8 cellular contexts compared by ENCODE assay signal in genomic region chr1:35568975-35569395, GRCh38. TPM values are rescaled to one million over a fixed set of nuclear protein-coding genes. Genes with fewer than 3 reads are reported as not detected.
DNase-seq lines count a peak whose midpoint lies in the region; ATAC-seq, FAIRE-seq and TF ChIP-seq lines count a peak whose summit lies in the region.

No MANE protein-coding gene starts in this region.

- no peak overlapping the region for H3K4me3 Mint-ChIP-seq in activated T-cell treated with anti-CD3 and anti-CD28 coated beads, Interleukin-2, amount 50 U/mL, for 24 hours
- no peak overlapping the region for H3K4me3 Mint-ChIP-seq in natural killer cell treated with Interleukin-12 subunit alpha and Interleukin-12 subunit beta and Interleukin-15 and Interleukin-18, amount 100 ng/mL, for 72 hours

- no peak overlapping the region for H3K27ac ChIP-seq in tibial nerve

- peak; percentile 64 to 68 for ATAC-seq in natural killer cell treated with Interleukin-12 subunit alpha and Interleukin-12 subunit beta and Interleukin-15 and Interleukin-18, amount 100 ng/mL, for 72 hours
- no peak for ATAC-seq in HG03565 (IDR thresholded peaks at IDR 0.05; ENCODE audit: unreplicated experiment)

- no peak overlapping the region for H3K27ac Mint-ChIP-seq in activated T-cell treated with anti-CD3 and anti-CD28 coated beads, Interleukin-2, amount 50 U/mL, for 24 hours
- H3K27ac Mint-ChIP-seq in natural killer cell treated with Interleukin-12 subunit alpha and Interleukin-12 subunit beta and Interleukin-15 and Interleukin-18, amount 100 ng/mL, for 72 hours: peak overlapping the region in 1 of 2 donors; percentile 15

- peaks cover 20% of the 10 kb centered on the region for H3K4me1 Mint-ChIP-seq in activated T-cell treated with anti-CD3 and anti-CD28 coated beads, Interleukin-2, amount 50 U/mL, for 24 hours (ENCODE audit: low read depth)
- H3K4me1 Mint-ChIP-seq in natural killer cell treated with Interleukin-12 subunit alpha and Interleukin-12 subunit beta and Interleukin-15 and Interleukin-18, amount 100 ng/mL, for 72 hours (ENCODE audit: low read depth in 2 of 2): peaks cover 19 to 27% of the 10 kb centered on the region in 2 donors

- peaks cover 0 to 37% (median 0%) of the 10 kb centered on the region in 3 donors for H3K36me3 ChIP-seq in tibial nerve

- DNase-seq in D721Med (ENCODE audit: insufficient read length, low spot score): peak; percentile 86
- peak; percentile 75 for DNase-seq in HTR-8/SVneo (ENCODE audit: insufficient read length, low spot score)
- peak; percentile 79 for DNase-seq in OCI-M1 (lab: John Stamatoyannopoulos, UW)
- DNase-seq in activated T-cell treated with anti-CD3 and anti-CD28 coated beads, Interleukin-2, amount 50 U/mL, for 24 hours: peak; percentile 75
- peak; percentile 45 for DNase-seq in fibroblast of gingiva (ENCODE audit: low read depth)
- DNase-seq in natural killer cell treated with Interleukin-12 subunit alpha and Interleukin-12 subunit beta and Interleukin-15 and Interleukin-18, amount 100 ng/mL, for 72 hours (ENCODE audit: low spot score): peak; percentile 75
- DNase-seq in tibial nerve (ENCODE audit: low spot score in 2 of 2): peak in 1 of 2 donors; percentile 75

- no peak for TF ChIP-seq EP300 in tibial nerve (IDR thresholded peaks at IDR 0.05)

- no peaks in the 10 kb centered on the region for H3K27me3 Mint-ChIP-seq in activated T-cell treated with anti-CD3 and anti-CD28 coated beads, Interleukin-2, amount 50 U/mL, for 24 hours
- H3K27me3 Mint-ChIP-seq in natural killer cell treated with Interleukin-12 subunit alpha and Interleukin-12 subunit beta and Interleukin-15 and Interleukin-18, amount 100 ng/mL, for 72 hours: no peaks in the 10 kb centered on the region

- H3K4me1 ChIP-seq in tibial nerve: peaks cover 0 to 14% (median 9%) of the 10 kb centered on the region in 4 donors

- WGBS in tibial nerve, 2 donors: 18 to 24% methylated on average over 4 of the region's 4 CpGs

- FAIRE-seq in D721Med (lab: Jason Lieb, UNC) (peak; percentile 72), HTR-8/SVneo (lab: Jason Lieb, UNC) (peak; percentile 74)

- no peaks in the 10 kb centered on the region for H3K9me3 Mint-ChIP-seq in activated T-cell treated with anti-CD3 and anti-CD28 coated beads, Interleukin-2, amount 50 U/mL, for 24 hours
- H3K9me3 Mint-ChIP-seq in natural killer cell treated with Interleukin-12 subunit alpha and Interleukin-12 subunit beta and Interleukin-15 and Interleukin-18, amount 100 ng/mL, for 72 hours: no peaks in the 10 kb centered on the region

- H3K9me3 ChIP-seq in tibial nerve: no peaks in the 10 kb centered on the region

- peaks cover 26% of the 10 kb centered on the region for H3K36me3 Mint-ChIP-seq in activated T-cell treated with anti-CD3 and anti-CD28 coated beads, Interleukin-2, amount 50 U/mL, for 24 hours (ENCODE audit: low read depth)
- H3K36me3 Mint-ChIP-seq in natural killer cell treated with Interleukin-12 subunit alpha and Interleukin-12 subunit beta and Interleukin-15 and Interleukin-18, amount 100 ng/mL, for 72 hours: no peaks in the 10 kb centered on the region

- TF ChIP-seq POLR2A in tibial nerve (IDR thresholded peaks at IDR 0.05): no peak

- peaks cover 0 to 33% of the 10 kb centered on the region in 2 donors for H3K27me3 ChIP-seq in tibial nerve

- no peak overlapping the region for H3K4me3 ChIP-seq in tibial nerve

- peak; percentile 96 for TF ChIP-seq CTCF in D721Med (IDR thresholded peaks at IDR 0.05; ENCODE audit: insufficient read depth, missing control alignments)
- peak; percentile 79 to 88 (median 82) for TF ChIP-seq CTCF in tibial nerve (IDR thresholded peaks at IDR 0.05)

RNA-seq across cellular contexts. Expression of gene TFAP2E, which starts 4.1 kb away (rescaled TPM):
- total RNA-seq in natural killer cell treated with Interleukin-12 subunit alpha and Interleukin-12 subunit beta and Interleukin-15 and Interleukin-18, amount 100 ng/mL, for 72 hours: 1 to 10 TPM; 3.3 to 5.1 TPM
- total RNA-seq in tibial nerve: 1 to 10 TPM in 2 of 4 donors, under 1 TPM in 2; 0.44 to 3.3 (median 1.2) TPM

RNA-seq across cellular contexts. Expression of gene NCDN, which starts 11.4 kb away (rescaled TPM):
- total RNA-seq in natural killer cell treated with Interleukin-12 subunit alpha and Interleukin-12 subunit beta and Interleukin-15 and Interleukin-18, amount 100 ng/mL, for 72 hours: 10 to 100 TPM; 42.2 to 59.6 TPM
- total RNA-seq in tibial nerve: 10 to 100 TPM; 25.9 to 36.9 (median 29.3) TPM

RNA-seq across cellular contexts. Expression of gene KIAA0319L, which starts 11.8 kb away (rescaled TPM):
- 10 to 100 TPM; 58.6 to 88.8 TPM for total RNA-seq in natural killer cell treated with Interleukin-12 subunit alpha and Interleukin-12 subunit beta and Interleukin-15 and Interleukin-18, amount 100 ng/mL, for 72 hours
- 100 to 1,000 TPM in 1 of 4 donors, 10 to 100 TPM in 3; 57.0 to 115 (median 70.7) TPM for total RNA-seq in tibial nerve
